Comparison of ENCODE assay signal across 8 cellular contexts in the genomic region with DNA sequence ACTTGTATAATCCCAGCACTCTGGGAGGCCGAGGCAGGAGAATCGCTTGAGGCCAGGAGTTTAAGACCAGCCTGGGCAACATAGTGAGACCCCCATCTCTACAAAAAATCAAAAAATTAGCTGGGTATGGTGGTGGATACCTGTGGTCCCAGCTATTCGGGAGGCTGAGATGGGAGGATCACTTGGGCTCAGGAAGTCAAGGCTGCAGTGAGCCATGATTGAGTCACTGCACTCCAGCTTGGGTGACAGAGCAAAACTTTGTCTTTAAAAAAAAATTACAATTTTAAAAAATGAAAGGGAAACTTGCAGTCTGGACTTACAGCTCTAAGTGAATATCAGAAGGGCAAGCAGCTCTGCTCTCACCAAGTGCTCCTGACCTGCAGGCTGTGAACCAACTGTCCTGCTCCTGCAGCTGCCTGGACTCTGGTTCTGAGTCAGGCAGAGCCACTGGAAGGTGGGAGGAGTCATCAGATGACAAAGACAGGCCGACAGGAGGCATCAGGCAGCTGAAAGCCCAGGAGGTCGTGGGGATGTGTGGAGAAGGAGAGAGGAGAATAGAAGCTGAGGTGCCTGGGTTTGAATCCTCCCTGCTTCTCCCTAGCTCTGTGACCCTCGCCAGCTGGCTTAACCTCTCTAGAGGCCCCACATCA. TPM values are rescaled to one million over a fixed set of nuclear protein-coding genes. Genes with fewer than 3 reads are reported as not detected.
A peak's percentile ranks its signal among the peaks of the same experiment; 100 is the strongest.
DNase-seq lines count a peak whose midpoint lies in the region; ATAC-seq lines count a peak whose summit lies in the region.

No MANE protein-coding gene starts in this region.

- H3K27ac ChIP-seq in SJCRH30 (no peak overlapping the region), Karpas-422 (ENCODE audit: low read length) (no peak overlapping the region)

- no peaks in the 10 kb centered on the region for H3K79me2 ChIP-seq in Karpas-422 (ENCODE audit: low read length)

- H3K9me3 ChIP-seq in SJCRH30 (replicated peaks): no peaks in the 10 kb centered on the region
- H3K9me3 ChIP-seq in Karpas-422 (ENCODE audit: low read length): no peaks in the 10 kb centered on the region

- DNase-seq in activated T-cell treated with anti-CD3 and anti-CD28 coated beads, Interleukin-2, amount 50 U/mL, for 4 hours: no peak
- DNase-seq in activated T-cell treated with anti-CD3 and anti-CD28 coated beads for 4 hours (no peak), SJCRH30 (peak; percentile 61 to 69), glomerular visceral epithelial cell (ENCODE audit: extremely low spot score) (peak; percentile 51), NCI-H187 (lab: John Stamatoyannopoulos, UW) (no peak), activated gamma-delta T cell treated with Interleukin-2 at 50 U/mL for 16 hours (no peak), Karpas-422 (no peak)

- no peaks in the 10 kb centered on the region for H3K9me3 Mint-ChIP-seq in activated T-cell treated with anti-CD3 and anti-CD28 coated beads, Interleukin-2, amount 50 U/mL, for 4 hours

- no peaks in the 10 kb centered on the region for H3K27me3 Mint-ChIP-seq in activated T-cell treated with anti-CD3 and anti-CD28 coated beads, Interleukin-2, amount 50 U/mL, for 4 hours (ENCODE audit: low read depth)

- H3K4me1 ChIP-seq in SJCRH30 (peaks cover 7% of the 10 kb centered on the region), Karpas-422 (ENCODE audit: low read length) (no peaks in the 10 kb centered on the region)

- H3K9me2 ChIP-seq in Karpas-422 (replicated peaks; ENCODE audit: insufficient read depth, low read length): no peaks in the 10 kb centered on the region

- H3K4me2 ChIP-seq in Karpas-422 (ENCODE audit: low read depth, low read length, poor library complexity, severe bottlenecking): no peak overlapping the region

- H3K36me3 ChIP-seq in SJCRH30 (no peaks in the 10 kb centered on the region), Karpas-422 (ENCODE audit: insufficient read depth, low read length) (peaks cover 4% of the 10 kb centered on the region; the same call in 1 of the 2 replicates)

- H3K9ac ChIP-seq in Karpas-422 (ENCODE audit: low read length): no peak overlapping the region

- ATAC-seq in activated T-cell treated with anti-CD3 and anti-CD28 coated beads, Interleukin-2, amount 50 U/mL, for 4 hours: peak; percentile 47 to 61
- ATAC-seq in HG02623 (IDR thresholded peaks at IDR 0.05; ENCODE audit: unreplicated experiment): peak; percentile 61

- no peak overlapping the region for H3K4me3 ChIP-seq in SJCRH30
- no peak overlapping the region for H3K4me3 ChIP-seq in Karpas-422 (ENCODE audit: low read length)

- peaks cover 6% of the 10 kb centered on the region for H3K4me1 Mint-ChIP-seq in activated T-cell treated with anti-CD3 and anti-CD28 coated beads, Interleukin-2, amount 50 U/mL, for 4 hours (ENCODE audit: low read depth)

- no peaks in the 10 kb centered on the region for H4K20me1 ChIP-seq in Karpas-422 (ENCODE audit: insufficient read depth, low read depth, low read length)

- H3K4me3 Mint-ChIP-seq in activated T-cell treated with anti-CD3 and anti-CD28 coated beads, Interleukin-2, amount 50 U/mL, for 4 hours: no peak overlapping the region

- H2AFZ ChIP-seq in Karpas-422 (ENCODE audit: low read length): no peak overlapping the region

- H3K27me3 ChIP-seq in SJCRH30: no peaks in the 10 kb centered on the region
- H3K27me3 ChIP-seq in Karpas-422 (ENCODE audit: low read length): no peaks in the 10 kb centered on the region

- peaks cover 9% of the 10 kb centered on the region for H3K36me3 Mint-ChIP-seq in activated T-cell treated with anti-CD3 and anti-CD28 coated beads, Interleukin-2, amount 50 U/mL, for 4 hours (ENCODE audit: insufficient read depth)

RNA-seq across cellular contexts. Expression of a gene that starts 9.6 kb away (rescaled TPM):
- total RNA-seq in activated T-cell treated with anti-CD3 and anti-CD28 coated beads, Interleukin-2, amount 50 U/mL, for 4 hours: not detected
- 4.5 and 5.6 TPM in 2 replicates for total RNA-seq in SJCRH30 (2014; rRNA removed; shearing (Covaris generic))
- total RNA-seq in Karpas-422 (2014; rRNA removed; shearing (Covaris generic); ENCODE audit: low replicate concordance): not detected in 2 replicates

RNA-seq across cellular contexts. Expression of a gene that starts 16.4 kb away (rescaled TPM):
- total RNA-seq in activated T-cell treated with anti-CD3 and anti-CD28 coated beads, Interleukin-2, amount 50 U/mL, for 4 hours: 100 to 1,000 TPM; 152 to 189 (median 154) TPM
- total RNA-seq in SJCRH30 (2014; rRNA removed; shearing (Covaris generic)): 93.2 and 147 TPM in 2 replicates
- 48.0 and 49.8 TPM in 2 replicates for total RNA-seq in Karpas-422 (2014; rRNA removed; shearing (Covaris generic); ENCODE audit: low replicate concordance)

RNA-seq across cellular contexts. Expression of a gene that starts 20.5 kb away (rescaled TPM):
- total RNA-seq in activated T-cell treated with anti-CD3 and anti-CD28 coated beads, Interleukin-2, amount 50 U/mL, for 4 hours: 100 to 1,000 TPM; 117 to 136 (median 122) TPM
- 36.9 and 39.9 TPM in 2 replicates for total RNA-seq in SJCRH30 (2014; rRNA removed; shearing (Covaris generic))
- 123 and 129 TPM in 2 replicates for total RNA-seq in Karpas-422 (2014; rRNA removed; shearing (Covaris generic); ENCODE audit: low replicate concordance)

RNA-seq across cellular contexts. Expression of a gene that starts 31.5 kb away (rescaled TPM):
- total RNA-seq in activated T-cell treated with anti-CD3 and anti-CD28 coated beads, Interleukin-2, amount 50 U/mL, for 4 hours: 10 to 100 TPM; 15.5 to 20.3 (median 18.3) TPM
- total RNA-seq in SJCRH30 (2014; rRNA removed; shearing (Covaris generic)): 8.8 and 9.5 TPM in 2 replicates
- 238 and 244 TPM in 2 replicates for total RNA-seq in Karpas-422 (2014; rRNA removed; shearing (Covaris generic); ENCODE audit: low replicate concordance)

RNA-seq across cellular contexts. Expression of a gene that starts 50.5 kb away (rescaled TPM):
- 1 to 10 TPM in 2 of 3 donors, under 1 TPM in 1; 0.55 to 2.1 (median 1.7) TPM for total RNA-seq in activated T-cell treated with anti-CD3 and anti-CD28 coated beads, Interleukin-2, amount 50 U/mL, for 4 hours
- 12.3 and 13.8 TPM in 2 replicates for total RNA-seq in SJCRH30 (2014; rRNA removed; shearing (Covaris generic))
- not detected in 2 replicates for total RNA-seq in Karpas-422 (2014; rRNA removed; shearing (Covaris generic); ENCODE audit: low replicate concordance)

Comparison
In these comparisons a context has a peak if more than half of its experiments do, and no peak if none do; other contexts are left out.
1. DNase-seq: peak in SJCRH30 (2 of 2) and glomerular visceral epithelial cell (single experiment); none in activated T-cell treated with anti-CD3 and anti-CD28 coated beads, Interleukin-2, amount 50 U/mL, for 4 hours (single experiment), activated T-cell treated with anti-CD3 and anti-CD28 coated beads for 4 hours (single experiment), NCI-H187 (0 of 2), activated gamma-delta T cell treated with Interleukin-2 at 50 U/mL for 16 hours (single experiment) and Karpas-422 (single experiment).